ENCODE assay signal across 16 cellular contexts in genomic region chr22:23899042-23899745, GRCh38. TPM values are rescaled to one million over a fixed set of nuclear protein-coding genes. Genes with fewer than 3 reads are reported as not detected.
A peak's percentile ranks its signal among the peaks of the same experiment; 100 is the strongest.
DNase-seq lines count a peak whose midpoint lies in the region.
"Had no signal": no experiment of that assay in that cellular context is flagged by ENCODE, and none has a peak within 500 bp of the region (broad histone marks: within the 10 kb centered on the region; RNA-seq: fewer than 3 reads in every experiment).

No MANE protein-coding gene starts in this region.

- DNase-seq in activated naive CD8-positive, alpha-beta T cell treated with anti-CD3 and anti-CD28 coated beads for 36 hours: no peak
- DNase-seq in myocyte (ENCODE audit: low read depth) (peak; percentile 44), activated gamma-delta T cell treated with Interleukin-2 at 50 U/mL for 16 hours (no peak)
- DNase-seq in T-helper 2 cell treated with Interferon-gamma antibody and Interleukin-4, amounts not matched to agents 5 μg/mL and 100 μg/mL, for 36 hours (ENCODE audit: low spot score): no peak
- DNase-seq in central memory CD4-positive, alpha-beta T cell: no peak
- DNase-seq: CD4-positive, CD25-positive, alpha-beta regulatory T cell; NCI-H1048; NCI-H146; NCI-H2081 treated with DMSO at 0.1 percent for 48 hours; NCI-H2227 treated with DMSO at 0.1 percent for 48 hours; NCI-H526 had no signal

- H3K27me3 Mint-ChIP-seq in activated naive CD8-positive, alpha-beta T cell: no peaks in the 10 kb centered on the region
- peaks cover 3% of the 10 kb centered on the region for H3K27me3 Mint-ChIP-seq in activated naive CD8-positive, alpha-beta T cell treated with anti-CD3 and anti-CD28 coated beads for 36 hours
- H3K27me3 Mint-ChIP-seq in T-helper 2 cell treated with Interferon-gamma antibody and Interleukin-4, amounts not matched to agents 5 μg/mL and 100 μg/mL, for 36 hours (ENCODE audit: low read depth): peaks cover 2% of the 10 kb centered on the region
- H3K27me3 Mint-ChIP-seq: CD4-positive, CD25-positive, alpha-beta regulatory T cell had no signal

- H3K4me1 Mint-ChIP-seq in activated naive CD8-positive, alpha-beta T cell (ENCODE audit: low read depth): peaks cover 7% of the 10 kb centered on the region
- peaks cover 18% of the 10 kb centered on the region for H3K4me1 Mint-ChIP-seq in activated naive CD8-positive, alpha-beta T cell treated with anti-CD3 and anti-CD28 coated beads for 36 hours
- H3K4me1 Mint-ChIP-seq in T-helper 2 cell treated with Interferon-gamma antibody and Interleukin-4, amounts not matched to agents 5 μg/mL and 100 μg/mL, for 36 hours (ENCODE audit: low read depth): peaks cover 9% of the 10 kb centered on the region

- peak overlapping the region; percentile 38 for H3K27ac Mint-ChIP-seq in activated naive CD8-positive, alpha-beta T cell
- H3K27ac Mint-ChIP-seq in activated naive CD8-positive, alpha-beta T cell treated with anti-CD3 and anti-CD28 coated beads for 36 hours: no peak overlapping the region
- H3K27ac Mint-ChIP-seq in T-helper 2 cell treated with Interferon-gamma antibody and Interleukin-4, amounts not matched to agents 5 μg/mL and 100 μg/mL, for 36 hours: no peak overlapping the region
- H3K27ac Mint-ChIP-seq: CD4-positive, CD25-positive, alpha-beta regulatory T cell; GM23338 had no signal

- peak overlapping the region; percentile 9 for H3K4me3 Mint-ChIP-seq in activated naive CD8-positive, alpha-beta T cell
- no peak overlapping the region for H3K4me3 Mint-ChIP-seq in activated naive CD8-positive, alpha-beta T cell treated with anti-CD3 and anti-CD28 coated beads for 36 hours
- no peak overlapping the region for H3K4me3 Mint-ChIP-seq in T-helper 2 cell treated with Interferon-gamma antibody and Interleukin-4, amounts not matched to agents 5 μg/mL and 100 μg/mL, for 36 hours
- H3K4me3 Mint-ChIP-seq: GM23338 had no signal

- H3K27ac ChIP-seq in angular gyrus (ENCODE audit: low read depth, low read length) (peak overlapping the region; percentile 7), temporal lobe (ENCODE audit: low read depth, low read length) (peak overlapping the region; percentile 51)
- H3K27ac ChIP-seq: PC-9 had no signal

- no peaks in the 10 kb centered on the region for H3K9me3 Mint-ChIP-seq in activated naive CD8-positive, alpha-beta T cell (ENCODE audit: low read depth)
- H3K9me3 Mint-ChIP-seq in activated naive CD8-positive, alpha-beta T cell treated with anti-CD3 and anti-CD28 coated beads for 36 hours: no peaks in the 10 kb centered on the region
- H3K9me3 Mint-ChIP-seq in T-helper 2 cell treated with Interferon-gamma antibody and Interleukin-4, amounts not matched to agents 5 μg/mL and 100 μg/mL, for 36 hours: peaks cover 12% of the 10 kb centered on the region

- peaks cover 12% of the 10 kb centered on the region for H3K36me3 Mint-ChIP-seq in activated naive CD8-positive, alpha-beta T cell
- H3K36me3 Mint-ChIP-seq in activated naive CD8-positive, alpha-beta T cell treated with anti-CD3 and anti-CD28 coated beads for 36 hours: peaks cover 53% of the 10 kb centered on the region
- H3K36me3 Mint-ChIP-seq in T-helper 2 cell treated with Interferon-gamma antibody and Interleukin-4, amounts not matched to agents 5 μg/mL and 100 μg/mL, for 36 hours (ENCODE audit: low read depth): peaks cover 42% of the 10 kb centered on the region

RNA-seq across cellular contexts. Expression of gene MIF, which starts 5.0 kb away (rescaled TPM):
- 1,000 to 10,000 TPM; 1,236 to 1,275 TPM for total RNA-seq in activated naive CD8-positive, alpha-beta T cell treated with anti-CD3 and anti-CD28 coated beads for 36 hours
- total RNA-seq in myocyte (374 and 603 TPM in 2 replicates), temporal lobe (77.7 TPM)
- polyA plus RNA-seq in myocyte (2012): 1,227 TPM

RNA-seq across cellular contexts. Expression of gene SLC2A11, which starts 41.5 kb away (rescaled TPM):
- 1 to 10 TPM; 5.2 to 5.9 TPM for total RNA-seq in activated naive CD8-positive, alpha-beta T cell treated with anti-CD3 and anti-CD28 coated beads for 36 hours
- 13.2 and 18.9 TPM in 2 replicates for total RNA-seq in myocyte
- 18.8 TPM for polyA plus RNA-seq in myocyte (2012)
- total RNA-seq in temporal lobe: 7.6 TPM
